8 cellular contexts compared by ENCODE assay signal in the genomic region with DNA sequence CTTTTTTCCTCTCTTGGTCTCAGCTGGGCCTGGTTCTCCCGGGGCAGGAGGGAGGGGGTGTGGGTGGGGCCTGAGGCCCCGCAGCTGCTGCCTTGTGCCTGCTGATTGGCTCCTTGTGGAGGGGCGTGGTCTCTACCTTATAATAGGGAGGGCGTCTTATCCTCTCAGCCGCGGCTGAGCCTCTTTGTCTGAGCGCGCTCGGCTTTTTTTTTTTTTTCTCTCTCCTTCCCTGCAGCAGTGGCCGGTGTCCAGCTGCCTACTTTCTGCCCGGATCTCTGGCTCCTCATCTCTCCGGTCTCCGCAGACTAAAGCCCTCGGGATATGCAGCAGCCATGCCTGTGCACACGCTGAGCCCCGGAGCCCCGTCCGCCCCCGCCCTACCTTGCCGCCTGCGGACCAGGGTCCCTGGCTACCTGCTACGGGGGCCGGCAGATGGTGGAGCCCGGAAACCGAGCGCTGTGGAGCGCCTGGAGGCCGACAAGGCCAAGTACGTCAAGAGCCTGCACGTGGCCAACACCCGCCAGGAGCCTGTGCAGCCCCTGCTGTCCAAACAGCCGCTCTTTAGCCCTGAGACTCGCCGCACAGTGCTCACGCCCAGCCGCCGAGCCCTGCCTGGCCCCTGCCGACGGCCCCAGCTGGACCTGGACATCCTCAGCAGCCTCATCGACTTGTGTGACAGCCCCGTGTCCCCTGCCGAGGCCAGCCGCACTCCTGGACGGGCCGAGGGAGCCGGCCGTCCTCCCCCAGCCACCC. TPM values are rescaled to one million over a fixed set of nuclear protein-coding genes. Genes with fewer than 3 reads are reported as not detected.
DNase-seq lines count a peak whose midpoint lies in the region; ATAC-seq and TF ChIP-seq lines count a peak whose summit lies in the region.

No MANE protein-coding gene starts in this region.

- H3K9me3 Mint-ChIP-seq in activated CD4-positive, alpha-beta T cell treated with anti-CD3 and anti-CD28 coated beads for 36 hours (ENCODE audit: low read depth), result no peaks in the 10 kb centered on the region
- no peaks in the 10 kb centered on the region for H3K9me3 Mint-ChIP-seq in chondrocyte (ENCODE audit: low read depth)

- DNase-seq in 8988T (peak; percentile 75), NCI-H2196 treated with DMSO at 0.1 percent for 48 hours (lab: John Stamatoyannopoulos, UW; ENCODE audit: unreplicated experiment) (peak; percentile 89), chondrocyte (ENCODE audit: low spot score) (peak; percentile 92), kidney tubule cell (ENCODE audit: low spot score) (peak; percentile 86)
- peak; percentile 93 for DNase-seq in activated CD4-positive, alpha-beta T cell treated with anti-CD3 and anti-CD28 coated beads for 36 hours
- DNase-seq in stimulated activated CD4-positive, alpha-beta T cell treated with anti-CD3 and anti-CD28 coated beads, Interleukin-1b, Interleukin-23, amount 100 ng/mL, for 24 hours (ENCODE audit: low read depth in 4 of 4, low spot score in 1 of 4), result peak; percentile 67 to 84 (median 75)

- POLR2A ChIA-PET in activated CD4-positive, alpha-beta T cell treated with anti-CD3 and anti-CD28 coated beads for 36 hours (lab: Charles Lee), result no interaction called here

- ATAC-seq in GM18858 (IDR thresholded peaks at IDR 0.05; ENCODE audit: unreplicated experiment) (peak; percentile 93), HG03066 (IDR thresholded peaks at IDR 0.05; ENCODE audit: low read depth, unreplicated experiment) (peak; percentile 91)
- peak; percentile 95 for ATAC-seq in activated CD4-positive, alpha-beta T cell treated with anti-CD3 and anti-CD28 coated beads for 36 hours

- H3K36me3 Mint-ChIP-seq in activated CD4-positive, alpha-beta T cell treated with anti-CD3 and anti-CD28 coated beads for 36 hours (ENCODE audit: low read depth), result peaks cover 7% of the 10 kb centered on the region
- H3K36me3 Mint-ChIP-seq in chondrocyte (ENCODE audit: low read depth), result no peaks in the 10 kb centered on the region

- no peak for TF ChIP-seq CTCF in chondrocyte (IDR thresholded peaks at IDR 0.05)

- peak overlapping the region; percentile 72 for H3K4me3 Mint-ChIP-seq in activated CD4-positive, alpha-beta T cell treated with anti-CD3 and anti-CD28 coated beads for 36 hours
- H3K4me3 Mint-ChIP-seq in chondrocyte (ENCODE audit: unreplicated experiment), result peak overlapping the region; percentile 76

- H3K4me1 Mint-ChIP-seq in activated CD4-positive, alpha-beta T cell treated with anti-CD3 and anti-CD28 coated beads for 36 hours, result peaks cover 45% of the 10 kb centered on the region
- H3K4me1 Mint-ChIP-seq in chondrocyte (ENCODE audit: low read depth), result peaks cover 8% of the 10 kb centered on the region

- intact Hi-C loops in activated CD4-positive, alpha-beta T cell treated with anti-CD3 and anti-CD28 coated beads for 36 hours (cut with DNase I, micrococcal nuclease), result loop anchor here (1.0 kb wide), 2 partner anchors 8 to 11 kb away; a partner anchor contains a TSS

- peak overlapping the region; percentile 19 for H3K27ac Mint-ChIP-seq in activated CD4-positive, alpha-beta T cell treated with anti-CD3 and anti-CD28 coated beads for 36 hours
- no peak overlapping the region for H3K27ac Mint-ChIP-seq in chondrocyte (ENCODE audit: unreplicated experiment)

- CTCF ChIA-PET in activated CD4-positive, alpha-beta T cell treated with anti-CD3 and anti-CD28 coated beads for 36 hours (lab: Charles Lee), result interaction anchor here (0.7 to 1.6 kb wide), 3 partner anchors 11 to 1677 kb away, joined by 3 to 10 read pairs (median 6); a partner anchor contains a TSS

- no peaks in the 10 kb centered on the region for H3K27me3 Mint-ChIP-seq in activated CD4-positive, alpha-beta T cell treated with anti-CD3 and anti-CD28 coated beads for 36 hours
- peaks cover 7% of the 10 kb centered on the region for H3K27me3 Mint-ChIP-seq in chondrocyte (ENCODE audit: low read depth)

RNA-seq across cellular contexts. Expression of a gene that starts 11.1 kb away (rescaled TPM):
- 10 to 100 TPM; 15.5 TPM for total RNA-seq in activated CD4-positive, alpha-beta T cell treated with anti-CD3 and anti-CD28 coated beads for 36 hours
- 2.0 to 2.6 TPM (median 2.4 TPM) in 3 replicates for total RNA-seq in chondrocyte

Comparison
In these comparisons a context has a peak if more than half of its experiments do, and no peak if none do; other contexts are left out.
1. Peak in every context shown above with its lines: DNase-seq and ATAC-seq.